Comparison of ENCODE assay signal across 14 cellular contexts in genomic region chr17:43011728-43012472, GRCh38. TPM values are rescaled to one million over a fixed set of nuclear protein-coding genes. Genes with fewer than 3 reads are reported as not detected.
A peak's percentile ranks its signal among the peaks of the same experiment; 100 is the strongest.
DNase-seq lines count a peak whose midpoint lies in the region; ATAC-seq and TF ChIP-seq lines count a peak whose summit lies in the region.
"Had no signal": no experiment of that assay in that cellular context is flagged by ENCODE, and none has a peak within 500 bp of the region (broad histone marks: within the 10 kb centered on the region; RNA-seq: fewer than 3 reads in every experiment).

No MANE protein-coding gene starts in this region.

- H3K9me2 ChIP-seq in neural cell (ENCODE audit: insufficient read depth, low read length): no peaks in the 10 kb centered on the region

- H3K36me3 ChIP-seq in gastroesophageal sphincter (peaks cover 0 to 51% of the 10 kb centered on the region in 2 donors), neural cell (ENCODE audit: insufficient read depth, low read length) (no peaks in the 10 kb centered on the region)
- H3K36me3 ChIP-seq in effector memory CD4-positive, alpha-beta T cell (ENCODE audit: control insufficient read depth, insufficient read depth, low read length): peaks cover 21% of the 10 kb centered on the region

- DNase-seq in Right ventricle myocardium inferior (ENCODE audit: missing footprints) (no peak), cardiac septum (ENCODE audit: low spot score) (no peak), dedifferentiated amniotic fluid mesenchymal stem cell (ENCODE audit: extremely low spot score) (no peak)
- no peak for DNase-seq in effector memory CD4-positive, alpha-beta T cell
- DNase-seq: activated CD4-positive, alpha-beta T cell treated with anti-CD3 and anti-CD28 coated beads, Interleukin-2, amount 50 U/mL, for 48 hours; activated effector memory CD4-positive, alpha-beta T cell treated with anti-CD3 and anti-CD28 coated beads, Interleukin-2, amount 50 U/mL, for 16 hours; effector CD4-positive, alpha-beta T cell; GF-D8; stimulated activated CD4-positive, alpha-beta T cell treated with anti-CD3 and anti-CD28 coated beads, Interleukin-2, amount 100 ng/mL, for 24 hours had no signal

- ATAC-seq in Right ventricle myocardium inferior (peak; percentile 41), gastroesophageal sphincter (no peak), GM21360 (IDR thresholded peaks at IDR 0.05; ENCODE audit: unreplicated experiment) (no peak), GM19324 (IDR thresholded peaks at IDR 0.05; ENCODE audit: low FRiP score, unreplicated experiment) (no peak)

- no peak overlapping the region for H2AFZ ChIP-seq in neural cell (ENCODE audit: low read depth, low read length)

- TF ChIP-seq EP300 in gastroesophageal sphincter (IDR thresholded peaks at IDR 0.05) (no peak), neural cell (conservative IDR thresholded peaks at IDR 0.05; ENCODE audit: poor library complexity, severe bottlenecking) (no peak)

- intact Hi-C loops in Right ventricle myocardium inferior (cut with DNase I): no loop called here
- intact Hi-C loops in cardiac septum (cut with DNase I): no loop called here

- TF ChIP-seq RAD21 in neural cell (conservative IDR thresholded peaks at IDR 0.05): no peak

- H3K4me3 ChIP-seq in gastroesophageal sphincter (no peak overlapping the region), neural cell (ENCODE audit: low read length) (no peak overlapping the region)
- no peak overlapping the region for H3K4me3 ChIP-seq in effector memory CD4-positive, alpha-beta T cell (ENCODE audit: insufficient read depth, low read depth, low read length, poor library complexity, severe bottlenecking)
- H3K4me3 ChIP-seq: SJSA1 had no signal

- H3K79me2 ChIP-seq in neural cell (replicated peaks; ENCODE audit: insufficient read depth, low read length): peaks cover 10% of the 10 kb centered on the region

- TF ChIP-seq CTCF in gastroesophageal sphincter (IDR thresholded peaks at IDR 0.05): no peak
- no peak for TF ChIP-seq CTCF in neural cell (IDR thresholded peaks at IDR 0.05; ENCODE audit: poor library complexity, severe bottlenecking)

- H3F3A ChIP-seq in neural cell (ENCODE audit: insufficient read depth, low read length, poor library complexity, severe bottlenecking): peaks cover 2% of the 10 kb centered on the region

- H3K9ac ChIP-seq in neural cell (ENCODE audit: low read length): no peak overlapping the region

- H3K27ac ChIP-seq in gastroesophageal sphincter: peak overlapping the region in 3 of 4 donors; percentile 31 to 67 (median 39)
- H3K27ac ChIP-seq in neural cell (ENCODE audit: low read length): no peak overlapping the region
- H3K27ac ChIP-seq in effector memory CD4-positive, alpha-beta T cell (ENCODE audit: insufficient read depth, low read length, poor library complexity, severe bottlenecking): no peak overlapping the region
- H3K27ac ChIP-seq: SJSA1 had no signal

- no peak overlapping the region for H3K4me2 ChIP-seq in neural cell (ENCODE audit: low read length)

- peaks cover 0 to 95% (median 36%) of the 10 kb centered on the region in 3 donors for H3K4me1 ChIP-seq in gastroesophageal sphincter
- no peaks in the 10 kb centered on the region for H3K4me1 ChIP-seq in effector memory CD4-positive, alpha-beta T cell (ENCODE audit: control insufficient read depth, insufficient read depth, low read length, poor library complexity, severe bottlenecking)

- WGBS in gastroesophageal sphincter (ENCODE audit: low coverage in 1 of 2), 2 donors: 40 to 80% methylated on average over 1 to 7 of the region's 15 CpGs

- H3K27me3 ChIP-seq in gastroesophageal sphincter (no peaks in the 10 kb centered on the region), neural cell (ENCODE audit: insufficient read depth, low read depth, low read length) (no peaks in the 10 kb centered on the region)
- H3K27me3 ChIP-seq in effector memory CD4-positive, alpha-beta T cell (replicated peaks; ENCODE audit: control insufficient read depth, insufficient read depth, low read length, poor library complexity, severe bottlenecking): no peaks in the 10 kb centered on the region
- H3K27me3 ChIP-seq: SJSA1 had no signal

- H3K9me3 ChIP-seq in gastroesophageal sphincter (no peaks in the 10 kb centered on the region), neural cell (ENCODE audit: low read length) (no peaks in the 10 kb centered on the region)
- no peaks in the 10 kb centered on the region for H3K9me3 ChIP-seq in effector memory CD4-positive, alpha-beta T cell (ENCODE audit: control insufficient read depth, low read length)
- H3K9me3 ChIP-seq: SJSA1 had no signal

- no peaks in the 10 kb centered on the region for H4K20me1 ChIP-seq in neural cell (ENCODE audit: insufficient read depth)

- TF ChIP-seq POLR2A in gastroesophageal sphincter (IDR thresholded peaks at IDR 0.05): no peak

TF ChIP-seq in neural cell, 6 proteins besides CTCF, POLR2A, EP300 and RAD21:
- TF ChIP-seq SMC3 (conservative IDR thresholded peaks at IDR 0.05; ENCODE audit: poor library complexity): no peak
- peak; percentile 26 for TF ChIP-seq POLR2AphosphoS5 (IDR thresholded peaks at IDR 0.05)
- TF ChIP-seq REST (IDR thresholded peaks at IDR 0.05; ENCODE audit: borderline replicate concordance): no peak
- no peak for TF ChIP-seq MXI1 (conservative IDR thresholded peaks at IDR 0.05; ENCODE audit: poor library complexity, severe bottlenecking)
- TF ChIP-seq EZH2 (IDR thresholded peaks at IDR 0.05; ENCODE audit: borderline replicate concordance, insufficient read depth, low read length, poor library complexity, severe bottlenecking): no peak

RNA-seq across cellular contexts. Expression of gene IFI35, which starts 5.3 kb away (rescaled TPM):
- total RNA-seq in Right ventricle myocardium inferior (15.9 TPM), cardiac septum (13.7 TPM), gastroesophageal sphincter (10 to 100 TPM; 17.1 to 27.9 (median 22.9) TPM)
- not detected in 2 replicates for polyA plus RNA-seq in neural cell
- polyA minus RNA-seq in neural cell: not detected in 2 replicates

RNA-seq across cellular contexts. Expression of gene VAT1, which starts 10.3 kb away (rescaled TPM):
- total RNA-seq in Right ventricle myocardium inferior (90.5 TPM), cardiac septum (81.3 TPM), gastroesophageal sphincter (100 to 1,000 TPM in 3 of 4 donors, 10 to 100 TPM in 1; 89.2 to 187 (median 139) TPM)
- polyA plus RNA-seq in neural cell: 151 and 193 TPM in 2 replicates
- polyA minus RNA-seq in neural cell: 225 and 240 TPM in 2 replicates

RNA-seq across cellular contexts. Expression of gene RND2, which starts 13.1 kb away (rescaled TPM):
- total RNA-seq in Right ventricle myocardium inferior (1.5 TPM), cardiac septum (0.89 TPM), gastroesophageal sphincter (1 to 10 TPM; 1.5 to 4.5 (median 2.5) TPM)
- 43.8 and 44.1 TPM in 2 replicates for polyA plus RNA-seq in neural cell
- polyA minus RNA-seq in neural cell: 28.8 and 30.7 TPM in 2 replicates

RNA-seq across cellular contexts. Expression of gene RPL27, which starts 13.7 kb away (rescaled TPM):
- 791 TPM for total RNA-seq in Right ventricle myocardium inferior
- 536 TPM for total RNA-seq in cardiac septum
- 1,000 to 10,000 TPM in 3 of 4 donors, 100 to 1,000 TPM in 1; 854 to 1,510 (median 1,196) TPM for total RNA-seq in gastroesophageal sphincter
- 1,167 and 1,178 TPM in 2 replicates for polyA plus RNA-seq in neural cell
- polyA minus RNA-seq in neural cell: 388 and 475 TPM in 2 replicates

RNA-seq across cellular contexts. Expression of gene RUNDC1, which starts 31.5 kb away (rescaled TPM):
- total RNA-seq in Right ventricle myocardium inferior (10.4 TPM), cardiac septum (14.8 TPM), gastroesophageal sphincter (10 to 100 TPM; 16.4 to 20.9 (median 19.4) TPM)
- polyA plus RNA-seq in neural cell: 15.1 and 16.3 TPM in 2 replicates
- polyA minus RNA-seq in neural cell: 31.1 and 34.8 TPM in 2 replicates

Comparison
In these comparisons a context has a peak if more than half of its experiments do, and no peak if none do; other contexts are left out.
1. H3K27ac ChIP-seq: peak in gastroesophageal sphincter (3 of 4); none in neural cell (single experiment) and effector memory CD4-positive, alpha-beta T cell (single experiment).